In genomic region chr3:142279965-142280590, GRCh38 we compare ENCODE assay signal across 8 cellular contexts. TPM values are rescaled to one million over a fixed set of nuclear protein-coding genes. Genes with fewer than 3 reads are reported as not detected.
DNase-seq lines count a peak whose midpoint lies in the region; ATAC-seq, FAIRE-seq and TF ChIP-seq lines count a peak whose summit lies in the region.

No MANE protein-coding gene starts in this region.

- H3K4me3 ChIP-seq in ACC112 (ENCODE audit: low read depth, low read length) (no peak overlapping the region), breast epithelium (no peak overlapping the region), keratinocyte (ENCODE audit: control insufficient read depth in 2 of 3, extremely low read depth in 1 of 3, insufficient read depth in 2 of 3, low read depth in 1 of 3, low read length in 3 of 3) (no peak overlapping the region)

- H3K36me3 ChIP-seq in ACC112 (ENCODE audit: insufficient read depth, low read length) (no peaks in the 10 kb centered on the region), breast epithelium (no peaks in the 10 kb centered on the region), keratinocyte (ENCODE audit: control insufficient read depth in 2 of 2, extremely low read depth in 1 of 2, insufficient read depth in 2 of 2, low read length in 2 of 2) (no peaks in the 10 kb centered on the region)

- FAIRE-seq in GM12892 (lab: Jason Lieb, UNC) (peak; percentile 79), keratinocyte (lab: Jason Lieb, UNC) (peak; percentile 93)

- intact Hi-C loops in breast epithelium (cut with DNase I; ENCODE audit: low total_unique reads), result no loop called here

- H3K9me3 ChIP-seq in breast epithelium (no peaks in the 10 kb centered on the region), keratinocyte (ENCODE audit: control insufficient read depth, low read depth, low read length) (no peaks in the 10 kb centered on the region)

- DNase-seq in GM12892 (ENCODE audit: insufficient read length) (peak; percentile 30), NCI-H187 (lab: John Stamatoyannopoulos, UW) (peak; percentile 22 to 26), SKM-1 treated with dmso at 0.1 percent for 144 hours (lab: John Stamatoyannopoulos, UW; ENCODE audit: unreplicated experiment) (peak; percentile 83), breast epithelium (ENCODE audit: low spot score in 2 of 2) (peak in 1 of 2 donors; percentile 24), keratinocyte (ENCODE audit: low read depth, low spot score) (peak; percentile 9)
- DNase-seq in stimulated activated CD4-positive, alpha-beta T cell treated with anti-CD3 and anti-CD28 coated beads, Interleukin-4, amount 100 ng/mL, for 1 hour, result peak; percentile 7

- no peak overlapping the region for H3K9ac ChIP-seq in keratinocyte (ENCODE audit: control insufficient read depth, extremely low read depth, insufficient read depth, low read length)

- H3K27me3 ChIP-seq in ACC112 (ENCODE audit: insufficient read depth, low read length), result no peaks in the 10 kb centered on the region
- no peaks in the 10 kb centered on the region for H3K27me3 ChIP-seq in breast epithelium
- H3K27me3 ChIP-seq in keratinocyte (ENCODE audit: control insufficient read depth, extremely low read depth, insufficient read depth, low read length), result no peaks in the 10 kb centered on the region

- H3K4me2 ChIP-seq in keratinocyte (ENCODE audit: control insufficient read depth, extremely low read depth, insufficient read depth, low read depth, low read length), result no peak overlapping the region

- H4K20me1 ChIP-seq in keratinocyte (ENCODE audit: control insufficient read depth, extremely low read depth, insufficient read depth, low read length), result no peaks in the 10 kb centered on the region

- H3K27ac ChIP-seq in ACC112 (ENCODE audit: low read depth, low read length) (no peak overlapping the region), breast epithelium (no peak overlapping the region), keratinocyte (ENCODE audit: control insufficient read depth, insufficient read depth, low read length) (no peak overlapping the region)

- peak in 2 of 3 donors; percentile 64 to 80 for TF ChIP-seq CTCF in breast epithelium (IDR thresholded peaks at IDR 0.05)
- TF ChIP-seq CTCF in keratinocyte (optimal IDR thresholded peaks at IDR 0.05 in 1 of 3, IDR thresholded peaks at IDR 0.05 in 1 of 3, conservative IDR thresholded peaks at IDR 0.05 in 1 of 3; ENCODE audit: extremely low read depth in 1 of 3, insufficient read depth in 2 of 3, low read length in 3 of 3), result peak in 2 of 3 experiments; percentile 71 to 91

- H3K9me1 ChIP-seq in keratinocyte (ENCODE audit: control insufficient read depth, extremely low read depth, insufficient read depth, low read length), result no peaks in the 10 kb centered on the region

- dilution Hi-C loops in keratinocyte (cut with MboI; ENCODE audit: extremely low pct_ligation_motif_present, low sequenced_read_pairs), result no loop called here

- H3K4me1 ChIP-seq in ACC112 (ENCODE audit: control insufficient read depth, insufficient read depth, low read length, unreplicated experiment) (peaks cover 36% of the 10 kb centered on the region), breast epithelium (no peaks in the 10 kb centered on the region), keratinocyte (ENCODE audit: control insufficient read depth, extremely low read depth, insufficient read depth, low read length) (no peaks in the 10 kb centered on the region)

- H3K79me2 ChIP-seq in ACC112 (ENCODE audit: control insufficient read depth, insufficient read depth, low read length, unreplicated experiment) (no peaks in the 10 kb centered on the region), keratinocyte (ENCODE audit: control insufficient read depth, insufficient read depth, low read length) (no peaks in the 10 kb centered on the region)

- TF ChIP-seq POLR2A in GM12892 (IDR thresholded peaks at IDR 0.05; ENCODE audit: low read depth, low read length), result no peak
- TF ChIP-seq POLR2A in breast epithelium (IDR thresholded peaks at IDR 0.05), result no peak

- H2AFZ ChIP-seq in ACC112 (ENCODE audit: low read length, unreplicated experiment) (peak overlapping the region; percentile 45), keratinocyte (ENCODE audit: control insufficient read depth, low read length) (no peak overlapping the region)

- peak; percentile 85 for ATAC-seq in HG02973 (IDR thresholded peaks at IDR 0.05; ENCODE audit: unreplicated experiment)

RNA-seq across cellular contexts. Expression of gene GK5, which starts 54.7 kb away (rescaled TPM):
- 9.6 TPM for polyA plus RNA-seq in GM12892 (2012; ENCODE audit: missing spikeins)
- total RNA-seq in breast epithelium, result 10 to 100 TPM; 18.7 to 56.3 (median 30.2) TPM
- 4.8 to 11.3 TPM (median 6.9 TPM) in 3 replicates for polyA plus RNA-seq in keratinocyte
- polyA plus RNA-seq in keratinocyte (2011; ENCODE audit: low read depth), result 19.8 TPM
- 2.3 and 5.6 TPM in 2 replicates for polyA plus RNA-seq in keratinocyte (2011; cell fraction: cytosol; rRNA removed)
- 18.8 and 24.7 TPM in 2 replicates for polyA plus RNA-seq in keratinocyte (2011; cell fraction: nucleus; rRNA removed)
- polyA plus RNA-seq in keratinocyte (2012; ENCODE audit: low replicate concordance), result 3.8 and 7.9 TPM in 2 replicates
- polyA minus RNA-seq in keratinocyte, result 1.7 to 10.9 TPM (median 5.0 TPM) in 3 replicates
- polyA minus RNA-seq in keratinocyte (2011; cell fraction: cytosol; rRNA and poly(A)+ RNA removed), result 8.1 TPM
- 7.3 and 14.2 TPM in 2 replicates for polyA minus RNA-seq in keratinocyte (2011; cell fraction: nucleus; rRNA and poly(A)+ RNA removed)
